ENCODE assay signal across 9 cellular contexts in the genomic region with DNA sequence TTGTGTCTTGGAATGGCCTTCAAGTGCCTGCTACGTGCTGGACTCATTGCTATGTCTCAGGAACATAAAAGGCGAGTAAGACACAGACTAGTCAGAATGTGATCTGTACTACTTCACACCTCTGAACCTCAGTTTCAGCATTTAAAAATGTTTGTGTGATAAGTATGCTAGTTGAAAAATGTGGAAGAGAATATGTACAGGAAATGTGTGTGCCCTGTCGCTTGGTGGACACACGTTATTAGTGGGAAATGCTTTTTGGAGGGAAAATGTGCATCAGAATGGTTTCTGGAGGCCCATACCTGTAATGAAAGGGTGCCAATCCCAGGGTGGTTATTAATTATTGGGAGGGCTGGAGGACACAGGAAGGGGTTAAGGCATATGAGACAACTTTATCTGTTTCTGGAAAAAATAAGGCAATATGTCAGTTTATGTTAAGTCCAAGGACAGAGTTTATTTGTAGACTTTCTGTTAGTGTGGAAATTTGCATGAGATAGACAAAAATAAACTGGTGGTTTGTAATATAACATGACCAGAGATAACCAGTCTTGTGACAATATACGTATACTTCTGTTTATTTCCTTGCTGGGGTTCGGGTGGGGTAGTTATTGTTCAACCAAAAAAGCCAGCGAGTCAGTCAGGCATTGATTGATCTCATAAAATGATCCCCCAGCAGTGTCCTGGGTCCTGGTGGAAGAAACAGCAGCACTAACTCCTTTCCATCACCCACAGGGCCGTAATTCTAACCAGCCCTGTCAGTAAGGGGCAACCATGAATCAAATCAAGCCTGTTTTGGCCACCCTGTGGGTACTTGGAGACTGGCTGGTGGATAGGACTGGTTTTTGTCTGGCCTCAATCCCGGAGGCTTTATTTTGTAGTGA.
A peak's percentile ranks its signal among the peaks of the same experiment; 100 is the strongest.
DNase-seq lines count a peak whose midpoint lies in the region; ATAC-seq, FAIRE-seq and TF ChIP-seq lines count a peak whose summit lies in the region.
"Had no signal": no experiment of that assay in that cellular context is flagged by ENCODE, and none has a peak within 500 bp of the region (broad histone marks: within the 10 kb centered on the region; RNA-seq: fewer than 3 reads in every experiment).

No MANE protein-coding gene starts in this region.

- ATAC-seq in GM21381 (IDR thresholded peaks at IDR 0.05; ENCODE audit: unreplicated experiment): peak; percentile 39
- ATAC-seq in foreskin keratinocyte: no peak

- H3K79me1 ChIP-seq in mesenchymal stem cell (replicated peaks; ENCODE audit: low read length, poor library complexity, severe bottlenecking): peaks cover 40% of the 10 kb centered on the region

- TF ChIP-seq CTCF in Loucy (conservative IDR thresholded peaks at IDR 0.05; ENCODE audit: low read length) (no peak), foreskin keratinocyte (conservative IDR thresholded peaks at IDR 0.05) (no peak)

- peak; percentile 56 for FAIRE-seq in GM12892 (lab: Jason Lieb, UNC)

- no peak overlapping the region for H2BK12ac ChIP-seq in mesenchymal stem cell (ENCODE audit: low read length in 2 of 2)

- H3K4ac ChIP-seq in mesenchymal stem cell (ENCODE audit: low read depth in 1 of 2, low read length in 2 of 2): peak overlapping the region in 1 of 2 experiments; percentile 52

- H3K9ac ChIP-seq in Loucy (ENCODE audit: low read depth, low read length, poor library complexity, severe bottlenecking): no peak overlapping the region
- H3K9ac ChIP-seq in mesenchymal stem cell (ENCODE audit: low read length): no peak overlapping the region

- H3K27me3 ChIP-seq in Loucy (ENCODE audit: insufficient read depth, low read length, poor library complexity, severe bottlenecking) (no peaks in the 10 kb centered on the region), mesenchymal stem cell (ENCODE audit: control insufficient read depth in 1 of 2, insufficient read depth in 1 of 2, low read length in 2 of 2) (no peaks in the 10 kb centered on the region), foreskin keratinocyte (no peaks in the 10 kb centered on the region), H7 (ENCODE audit: control insufficient read depth, insufficient read depth, low read length) (no peaks in the 10 kb centered on the region)
- H3K27me3 ChIP-seq: SJSA1 had no signal

- H2BK5ac ChIP-seq in mesenchymal stem cell (ENCODE audit: low read depth, low read length, poor library complexity, severe bottlenecking): no peak overlapping the region

- peak overlapping the region; percentile 33 for H3K4me2 ChIP-seq in Loucy (ENCODE audit: low read depth, low read length, poor library complexity, severe bottlenecking)
- no peak overlapping the region for H3K4me2 ChIP-seq in mesenchymal stem cell (ENCODE audit: low read length, poor library complexity, severe bottlenecking)

- H3K4me1 ChIP-seq in Loucy (ENCODE audit: insufficient read depth, low read length, poor library complexity, severe bottlenecking): peaks cover 62% of the 10 kb centered on the region
- H3K4me1 ChIP-seq in mesenchymal stem cell (ENCODE audit: control insufficient read depth, insufficient read depth, low read depth, low read length): peaks cover 14% of the 10 kb centered on the region
- peaks cover 15% of the 10 kb centered on the region for H3K4me1 ChIP-seq in foreskin keratinocyte

- peaks cover 100% of the 10 kb centered on the region for H3K79me2 ChIP-seq in Loucy (ENCODE audit: insufficient read depth, low read length)

- H2AFZ ChIP-seq in Loucy (ENCODE audit: low read length): no peak overlapping the region
- H2AFZ ChIP-seq in mesenchymal stem cell (ENCODE audit: low read depth, low read length): no peak overlapping the region

- no peaks in the 10 kb centered on the region for H3F3A ChIP-seq in Loucy (ENCODE audit: low read depth)

- H2AK5ac ChIP-seq in mesenchymal stem cell (ENCODE audit: low read length, severe bottlenecking): no peak overlapping the region

- H2BK120ac ChIP-seq in mesenchymal stem cell (ENCODE audit: low read depth, low read length): no peak overlapping the region

- H4K8ac ChIP-seq in mesenchymal stem cell (ENCODE audit: low read length): no peak overlapping the region

- H3K4me3 ChIP-seq in Loucy (ENCODE audit: low read length, poor library complexity, severe bottlenecking) (no peak overlapping the region), mesenchymal stem cell (ENCODE audit: insufficient read depth in 1 of 2, low read depth in 1 of 2, low read length in 2 of 2) (no peak overlapping the region), H7 (ENCODE audit: insufficient read depth, low read depth, low read length) (no peak overlapping the region)
- H3K4me3 ChIP-seq: SJSA1 had no signal

- WGBS in mesenchymal stem cell: 61% methylated on average over 9 of the region's 9 CpGs

- H3K18ac ChIP-seq in mesenchymal stem cell (ENCODE audit: low read depth in 1 of 2, low read length in 2 of 2): peak overlapping the region in 1 of 2 experiments; percentile 37

- H3K9me3 ChIP-seq in Loucy (ENCODE audit: insufficient read depth, low read depth, low read length): no peaks in the 10 kb centered on the region
- no peaks in the 10 kb centered on the region for H3K9me3 ChIP-seq in mesenchymal stem cell (ENCODE audit: control insufficient read depth, low read length)
- H3K9me3 ChIP-seq: SJSA1 had no signal

- no peak overlapping the region for H4K91ac ChIP-seq in mesenchymal stem cell (ENCODE audit: low read length)

- no peak for TF ChIP-seq POLR2A in GM12892 (IDR thresholded peaks at IDR 0.05; ENCODE audit: low read depth, low read length)

- no peaks in the 10 kb centered on the region for H3K9me2 ChIP-seq in Loucy (replicated peaks; ENCODE audit: low read depth, low read length)

- H3K14ac ChIP-seq in mesenchymal stem cell (ENCODE audit: low read length in 2 of 2): no peak overlapping the region

- peak overlapping the region in 1 of 2 experiments; percentile 79 for H3K23ac ChIP-seq in mesenchymal stem cell (ENCODE audit: low read length in 2 of 2)

- peaks cover 41% of the 10 kb centered on the region for H3K36me3 ChIP-seq in Loucy (ENCODE audit: insufficient read depth, low read length)
- H3K36me3 ChIP-seq in mesenchymal stem cell (ENCODE audit: control insufficient read depth in 1 of 2, insufficient read depth in 2 of 2, low read depth in 1 of 2, low read length in 2 of 2): no peaks in the 10 kb centered on the region
- H3K36me3 ChIP-seq in H7 (replicated peaks; ENCODE audit: control insufficient read depth, insufficient read depth, low read length): peaks cover 5% of the 10 kb centered on the region
- H3K36me3 ChIP-seq: SJSA1 had no signal

- no peak overlapping the region for H2BK15ac ChIP-seq in mesenchymal stem cell (ENCODE audit: low read depth, poor library complexity, severe bottlenecking)

- H3K27ac ChIP-seq in mesenchymal stem cell (ENCODE audit: low read length, poor library complexity, severe bottlenecking): no peak overlapping the region
- H3K27ac ChIP-seq in foreskin keratinocyte: no peak overlapping the region
- H3K27ac ChIP-seq: SJSA1 had no signal

- H4K20me1 ChIP-seq in Loucy (ENCODE audit: insufficient read depth, low read length, poor library complexity, severe bottlenecking): peaks cover 99% of the 10 kb centered on the region

- DNase-seq in GM12892 (ENCODE audit: insufficient read length) (no peak), mesenchymal stem cell (peak; percentile 46), foreskin keratinocyte (no peak), H7 (no peak), hepatic stellate cell (ENCODE audit: low spot score) (no peak), NCI-H2196 (lab: John Stamatoyannopoulos, UW; ENCODE audit: unreplicated experiment) (no peak)
